ENCODE assay signal across 20 cellular contexts in genomic region chr6:10381830-10382208, GRCh38. TPM values are rescaled to one million over a fixed set of nuclear protein-coding genes. Genes with fewer than 3 reads are reported as not detected.
A peak's percentile ranks its signal among the peaks of the same experiment; 100 is the strongest.
DNase-seq lines count a peak whose midpoint lies in the region; ATAC-seq, FAIRE-seq and TF ChIP-seq lines count a peak whose summit lies in the region.
"Had no signal": no experiment of that assay in that cellular context is flagged by ENCODE, and none has a peak within 500 bp of the region (broad histone marks: within the 10 kb centered on the region; RNA-seq: fewer than 3 reads in every experiment).

No MANE protein-coding gene starts in this region.

- H3K4me2 ChIP-seq in astrocyte (ENCODE audit: low read length): no peak overlapping the region
- no peak overlapping the region for H3K4me2 ChIP-seq in Karpas-422 (ENCODE audit: low read depth, low read length, poor library complexity, severe bottlenecking)
- H3K4me2 ChIP-seq: A549 had no signal

- POLR2A ChIA-PET in activated naive CD8-positive, alpha-beta T cell treated with anti-CD3 and anti-CD28 coated beads, Interleukin-2, amount 10 ng/mL, durations not matched to agents 7 days and 5 days (lab: Charles Lee): no interaction called here

- H3K9me3 Mint-ChIP-seq in activated naive CD8-positive, alpha-beta T cell treated with anti-CD3 and anti-CD28 coated beads, Interleukin-2, amount 10 ng/mL, durations not matched to agents 7 days and 5 days: peaks cover 2% of the 10 kb centered on the region
- H3K9me3 Mint-ChIP-seq in activated naive CD8-positive, alpha-beta T cell treated with anti-CD3 and anti-CD28 coated beads, Interleukin-2, amount 50 U/mL, for 24 hours: peaks cover 19% of the 10 kb centered on the region
- peaks cover 10% of the 10 kb centered on the region for H3K9me3 Mint-ChIP-seq in astrocyte (ENCODE audit: unreplicated experiment)
- H3K9me3 Mint-ChIP-seq: natural killer cell treated with Interleukin-12 subunit alpha and Interleukin-12 subunit beta and Interleukin-15 and Interleukin-18, amount 100 ng/mL, for 72 hours had no signal

- no peaks in the 10 kb centered on the region for H3K9me2 ChIP-seq in Karpas-422 (replicated peaks; ENCODE audit: insufficient read depth, low read length)

- FAIRE-seq in astrocyte (lab: Jason Lieb, UNC): no peak
- FAIRE-seq: A549, islet of Langerhans had no signal

- peaks cover 2% of the 10 kb centered on the region for H3K4me1 Mint-ChIP-seq in activated naive CD8-positive, alpha-beta T cell treated with anti-CD3 and anti-CD28 coated beads, Interleukin-2, amount 10 ng/mL, durations not matched to agents 7 days and 5 days
- peaks cover 8% of the 10 kb centered on the region for H3K4me1 Mint-ChIP-seq in activated naive CD8-positive, alpha-beta T cell treated with anti-CD3 and anti-CD28 coated beads, Interleukin-2, amount 50 U/mL, for 24 hours
- H3K4me1 Mint-ChIP-seq in astrocyte (ENCODE audit: low read depth, unreplicated experiment): peaks cover 2% of the 10 kb centered on the region

- H3K4me3 ChIP-seq in astrocyte (ENCODE audit: insufficient read depth, low read depth, low read length) (no peak overlapping the region), aorta (ENCODE audit: low read length in 2 of 2) (no peak overlapping the region), Karpas-422 (ENCODE audit: low read length) (no peak overlapping the region)
- H3K4me3 ChIP-seq: A549, HAP-1 had no signal

- H3K27ac ChIP-seq in astrocyte (ENCODE audit: low read depth, low read length) (no peak overlapping the region), aorta (ENCODE audit: low read depth in 1 of 2, low read length in 2 of 2) (no peak overlapping the region), Karpas-422 (ENCODE audit: low read length) (no peak overlapping the region)
- H3K27ac ChIP-seq: HL-60 had no signal

- whole genome bisulfite sequencing in aorta, 2 donors: 31 to 33% methylated on average over 26 of the region's 26 CpGs

- H3K4me3 Mint-ChIP-seq in activated naive CD8-positive, alpha-beta T cell treated with anti-CD3 and anti-CD28 coated beads, Interleukin-2, amount 10 ng/mL, durations not matched to agents 7 days and 5 days: no peak overlapping the region
- H3K4me3 Mint-ChIP-seq in activated naive CD8-positive, alpha-beta T cell treated with anti-CD3 and anti-CD28 coated beads, Interleukin-2, amount 50 U/mL, for 24 hours: no peak overlapping the region
- H3K4me3 Mint-ChIP-seq in astrocyte (ENCODE audit: unreplicated experiment): no peak overlapping the region
- H3K4me3 Mint-ChIP-seq: activated T-helper 17 cell treated with anti-CD3 and anti-CD28 coated beads, Interleukin-2, amount 50 U/mL, for 72 hours; natural killer cell treated with Interleukin-12 subunit alpha and Interleukin-12 subunit beta and Interleukin-15 and Interleukin-18, amount 100 ng/mL, for 72 hours had no signal

- H3K9ac ChIP-seq in astrocyte (ENCODE audit: low read length): no peak overlapping the region
- H3K9ac ChIP-seq in Karpas-422 (ENCODE audit: low read length): no peak overlapping the region

- H4K20me1 ChIP-seq in astrocyte (ENCODE audit: insufficient read depth, low read length): no peaks in the 10 kb centered on the region
- H4K20me1 ChIP-seq in Karpas-422 (ENCODE audit: insufficient read depth, low read depth, low read length): no peaks in the 10 kb centered on the region

- H3K27ac Mint-ChIP-seq in activated naive CD8-positive, alpha-beta T cell treated with anti-CD3 and anti-CD28 coated beads, Interleukin-2, amount 10 ng/mL, durations not matched to agents 7 days and 5 days: no peak overlapping the region
- no peak overlapping the region for H3K27ac Mint-ChIP-seq in activated naive CD8-positive, alpha-beta T cell treated with anti-CD3 and anti-CD28 coated beads, Interleukin-2, amount 50 U/mL, for 24 hours
- no peak overlapping the region for H3K27ac Mint-ChIP-seq in astrocyte (ENCODE audit: unreplicated experiment)
- H3K27ac Mint-ChIP-seq: activated naive CD4-positive, alpha-beta T cell treated with anti-CD3 and anti-CD28 coated beads, Interleukin-2, amount 50 U/mL, for 72 hours; activated T-helper 17 cell treated with anti-CD3 and anti-CD28 coated beads, Interleukin-2, amount 50 U/mL, for 72 hours; natural killer cell treated with Interleukin-12 subunit alpha and Interleukin-12 subunit beta and Interleukin-15 and Interleukin-18, amount 100 ng/mL, for 72 hours had no signal

- peaks cover 62% of the 10 kb centered on the region for H3K27me3 Mint-ChIP-seq in activated naive CD8-positive, alpha-beta T cell treated with anti-CD3 and anti-CD28 coated beads, Interleukin-2, amount 10 ng/mL, durations not matched to agents 7 days and 5 days
- H3K27me3 Mint-ChIP-seq in activated naive CD8-positive, alpha-beta T cell treated with anti-CD3 and anti-CD28 coated beads, Interleukin-2, amount 50 U/mL, for 24 hours: peaks cover 70% of the 10 kb centered on the region
- peaks cover 64% of the 10 kb centered on the region for H3K27me3 Mint-ChIP-seq in astrocyte (ENCODE audit: low read depth, unreplicated experiment)

- no peak for ATAC-seq in activated naive CD8-positive, alpha-beta T cell treated with anti-CD3 and anti-CD28 coated beads, Interleukin-2, amount 10 ng/mL, durations not matched to agents 7 days and 5 days (ENCODE audit: low read depth)
- ATAC-seq in activated naive CD8-positive, alpha-beta T cell treated with anti-CD3 and anti-CD28 coated beads, Interleukin-2, amount 50 U/mL, for 24 hours: no peak
- ATAC-seq in aorta (ENCODE audit: low FRiP score) (peak; percentile 25), GM21825 (IDR thresholded peaks at IDR 0.05; ENCODE audit: unreplicated experiment) (no peak)
- ATAC-seq: activated T-helper 17 cell treated with anti-CD3 and anti-CD28 coated beads, Interleukin-2, amount 50 U/mL, for 72 hours had no signal

- H3K9me3 ChIP-seq in astrocyte (ENCODE audit: insufficient read depth, low read depth, low read length) (no peaks in the 10 kb centered on the region), aorta (ENCODE audit: control insufficient read depth, low read length) (peaks cover 5% of the 10 kb centered on the region), Karpas-422 (ENCODE audit: low read length) (no peaks in the 10 kb centered on the region)
- H3K9me3 ChIP-seq: A549, HAP-1 had no signal

- H3K4me1 ChIP-seq in astrocyte (ENCODE audit: insufficient read depth, low read length): no peaks in the 10 kb centered on the region
- no peaks in the 10 kb centered on the region for H3K4me1 ChIP-seq in aorta (ENCODE audit: control insufficient read depth in 1 of 2, insufficient read depth in 2 of 2, low read length in 2 of 2)
- no peaks in the 10 kb centered on the region for H3K4me1 ChIP-seq in Karpas-422 (ENCODE audit: low read length)
- H3K4me1 ChIP-seq: HAP-1 had no signal

- peak overlapping the region; percentile 10 for H2AFZ ChIP-seq in astrocyte (ENCODE audit: low read depth, low read length)
- no peak overlapping the region for H2AFZ ChIP-seq in Karpas-422 (ENCODE audit: low read length)

- no peak for TF ChIP-seq CTCF in astrocyte (IDR thresholded peaks at IDR 0.05; ENCODE audit: insufficient read depth, low read depth, low read length)

- peak; percentile 36 for DNase-seq in activated naive CD8-positive, alpha-beta T cell treated with anti-CD3 and anti-CD28 coated beads, Interleukin-2, amount 10 ng/mL, durations not matched to agents 7 days and 5 days
- DNase-seq in activated naive CD8-positive, alpha-beta T cell treated with anti-CD3 and anti-CD28 coated beads, Interleukin-2, amount 50 U/mL, for 24 hours: no peak
- DNase-seq in astrocyte (ENCODE audit: low read depth) (no peak), left kidney (ENCODE audit: low read depth, low spot score) (peak; percentile 18), aorta (no peak), NCI-H345 treated with DMSO at 0.1 percent for 48 hours (lab: John Stamatoyannopoulos, UW; ENCODE audit: unreplicated experiment) (no peak), Karpas-422 (no peak)
- DNase-seq: cerebellar nuclear complex; NCI-H1105 treated with DMSO at 0.1 percent for 48 hours; NCI-H2029 treated with DMSO at 0.1 percent for 48 hours; NCI-H2227 treated with DMSO at 0.1 percent for 48 hours; stimulated activated CD8-positive, alpha-beta memory T cell treated with anti-CD3 and anti-CD28 coated beads, Interleukin-4, amount 100 ng/mL, for 48 hours had no signal

- H3K79me2 ChIP-seq in astrocyte (ENCODE audit: insufficient read depth, low read length) (no peaks in the 10 kb centered on the region), Karpas-422 (ENCODE audit: low read length) (no peaks in the 10 kb centered on the region)

- H3K36me3 ChIP-seq in astrocyte (ENCODE audit: insufficient read depth, low read length) (no peaks in the 10 kb centered on the region), aorta (ENCODE audit: control insufficient read depth in 1 of 2, insufficient read depth in 2 of 2, low read length in 1 of 2) (no peaks in the 10 kb centered on the region), Karpas-422 (ENCODE audit: insufficient read depth, low read length) (no peaks in the 10 kb centered on the region)
- H3K36me3 ChIP-seq: HAP-1 had no signal

- H3K27me3 ChIP-seq in astrocyte (ENCODE audit: insufficient read depth, low read length) (peaks cover 64% of the 10 kb centered on the region), aorta (ENCODE audit: control insufficient read depth in 1 of 2, insufficient read depth in 2 of 2, low read length in 1 of 2) (no peaks in the 10 kb centered on the region), Karpas-422 (ENCODE audit: low read length) (no peaks in the 10 kb centered on the region)

- peaks cover 2% of the 10 kb centered on the region for H3K36me3 Mint-ChIP-seq in activated naive CD8-positive, alpha-beta T cell treated with anti-CD3 and anti-CD28 coated beads, Interleukin-2, amount 10 ng/mL, durations not matched to agents 7 days and 5 days
- peaks cover 9% of the 10 kb centered on the region for H3K36me3 Mint-ChIP-seq in activated naive CD8-positive, alpha-beta T cell treated with anti-CD3 and anti-CD28 coated beads, Interleukin-2, amount 50 U/mL, for 24 hours (ENCODE audit: low read depth)
- peaks cover 4% of the 10 kb centered on the region for H3K36me3 Mint-ChIP-seq in astrocyte (ENCODE audit: low read depth, unreplicated experiment)

- intact Hi-C loops in aorta (cut with DNase I): no loop called here

RNA-seq across cellular contexts. Expression of gene TFAP2A, which starts 33.1 kb away (rescaled TPM):
- total RNA-seq in activated naive CD8-positive, alpha-beta T cell treated with anti-CD3 and anti-CD28 coated beads, Interleukin-2, amount 10 ng/mL, durations not matched to agents 7 days and 5 days: not detected
- 2.1 and 6.6 TPM in 2 replicates for total RNA-seq in astrocyte
- total RNA-seq in aorta: under 1 TPM; 0.23 to 0.63 TPM
- polyA plus RNA-seq in aorta: under 1 TPM in 1 of 2 donors, not detected in 1; 0.38 TPM
- 0.22 and 0.34 TPM in 2 replicates for total RNA-seq in Karpas-422 (2014; rRNA removed; shearing (Covaris generic); ENCODE audit: low replicate concordance)

Comparison
In these comparisons a context has a peak if more than half of its experiments do, and no peak if none do; other contexts are left out.
1. DNase-seq: peak in activated naive CD8-positive, alpha-beta T cell treated with anti-CD3 and anti-CD28 coated beads, Interleukin-2, amount 10 ng/mL, durations not matched to agents 7 days and 5 days (single experiment) and left kidney (single experiment); none in activated naive CD8-positive, alpha-beta T cell treated with anti-CD3 and anti-CD28 coated beads, Interleukin-2, amount 50 U/mL, for 24 hours (single experiment), astrocyte (single experiment), aorta (0 of 2), NCI-H345 treated with DMSO at 0.1 percent for 48 hours (single experiment) and Karpas-422 (single experiment).